Comparison of ENCODE assay signal across 7 cellular contexts in the genomic region with DNA sequence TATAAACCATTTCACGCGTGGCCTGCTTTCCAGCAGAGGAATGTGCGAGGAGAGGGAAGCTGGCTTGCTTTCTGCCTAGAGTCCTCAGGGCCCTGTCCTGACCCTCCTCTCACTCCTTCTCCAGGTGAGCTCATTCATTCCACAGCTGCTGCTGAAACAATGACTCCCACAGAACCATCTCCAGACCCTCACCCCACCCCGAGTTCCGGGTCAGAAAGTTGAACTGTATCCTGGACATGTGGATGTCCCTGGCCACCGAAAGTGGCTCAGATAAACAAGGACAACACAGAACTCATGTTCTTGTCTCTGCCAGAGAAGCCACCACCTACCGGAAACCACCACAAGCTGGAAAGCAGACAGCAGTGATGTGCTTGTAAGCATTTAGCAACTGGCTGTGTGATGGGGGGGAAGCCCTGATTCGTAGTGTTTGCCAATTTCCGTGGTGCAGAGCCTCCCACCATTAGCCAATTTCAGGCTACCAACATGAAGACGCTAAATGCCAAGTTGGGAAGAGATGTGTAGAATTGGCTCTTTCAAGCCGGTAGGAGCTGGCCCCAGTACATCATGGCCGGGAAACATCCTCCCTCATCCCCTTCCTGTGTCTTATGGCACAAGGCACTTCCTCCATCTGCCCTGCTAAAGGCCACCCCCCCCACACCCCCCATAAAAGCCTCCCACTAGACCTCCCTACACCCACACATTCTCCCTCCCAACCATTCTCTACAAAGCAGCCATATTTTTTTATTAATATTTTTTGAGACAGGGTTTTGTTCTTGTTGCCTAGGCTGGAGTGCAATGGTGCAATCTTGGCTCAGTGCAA.
DNase-seq lines count a peak whose midpoint lies in the region; ATAC-seq and FAIRE-seq lines count a peak whose summit lies in the region.
"Had no signal": no experiment of that assay in that cellular context is flagged by ENCODE, and none has a peak within 500 bp of the region (broad histone marks: within the 10 kb centered on the region; RNA-seq: fewer than 3 reads in every experiment).

No MANE protein-coding gene starts in this region.

- H3K27ac ChIP-seq in caudate nucleus (ENCODE audit: low read depth, low read length), result peak overlapping the region; percentile 74
- H3K27ac ChIP-seq: cardiac muscle cell had no signal

- ATAC-seq in HG02571 (IDR thresholded peaks at IDR 0.05; ENCODE audit: unreplicated experiment), result no peak

- peak; percentile 41 for DNase-seq in AG20443 (ENCODE audit: low spot score)
- peak; percentile 64 for DNase-seq in NCI-H69 (lab: John Stamatoyannopoulos, UW)
- DNase-seq in caudate nucleus (lab: John Stamatoyannopoulos, UW), result peak in 6 of 61 donors; percentile 3 to 26 (median 4)
- peak; percentile 22 for DNase-seq in stimulated activated CD4-positive, alpha-beta T cell treated with anti-CD3 and anti-CD28 coated beads, Interleukin-4, amount 100 ng/mL, for 1 hour
- no peak for DNase-seq in HTR-8/SVneo (ENCODE audit: insufficient read length, low spot score)

- FAIRE-seq in HTR-8/SVneo (lab: Jason Lieb, UNC), result no peak
